In the genomic region with DNA sequence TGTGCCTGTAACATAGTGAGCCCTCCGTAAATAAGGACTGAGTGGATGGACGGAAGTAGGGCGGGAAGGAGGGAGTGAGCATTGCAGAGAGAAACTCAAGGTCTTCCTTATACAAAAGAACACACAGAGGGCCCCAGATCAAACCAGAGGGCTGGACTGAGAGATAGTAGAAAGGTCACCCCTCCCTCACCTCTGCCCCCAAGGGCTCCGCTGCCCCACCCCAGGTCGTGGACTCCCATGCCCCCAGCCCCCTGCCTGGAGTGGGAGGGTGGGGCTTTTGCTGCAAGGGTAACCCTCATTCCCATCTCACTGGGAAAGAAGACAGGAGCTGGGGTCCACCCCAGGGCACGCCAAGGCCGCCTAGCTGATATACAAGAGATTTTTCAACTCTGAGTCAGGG, we compare ENCODE assay signal across 17 cellular contexts.
A peak's percentile ranks its signal among the peaks of the same experiment; 100 is the strongest.
DNase-seq lines count a peak whose midpoint lies in the region; ATAC-seq, FAIRE-seq and TF ChIP-seq lines count a peak whose summit lies in the region.
"Had no signal": no experiment of that assay in that cellular context is flagged by ENCODE, and none has a peak within 500 bp of the region (broad histone marks: within the 10 kb centered on the region; RNA-seq: fewer than 3 reads in every experiment).

No MANE protein-coding gene starts in this region.

- H2BK5ac ChIP-seq in neuronal stem cell (ENCODE audit: low read length) = no peak overlapping the region

- H2AFZ ChIP-seq in HepG2 (ENCODE audit: low read length) = no peak overlapping the region
- H2AFZ ChIP-seq in neuronal stem cell (ENCODE audit: low read length) = no peak overlapping the region

- peak overlapping the region; percentile 36 for H3K18ac ChIP-seq in neuronal stem cell (ENCODE audit: low read length)

- H3K4me3 ChIP-seq in HepG2 (replicated peaks in 1 of 3; ENCODE audit: insufficient read depth in 1 of 3, low read depth in 2 of 3, low read length in 3 of 3) (no peak overlapping the region), right lobe of liver (no peak overlapping the region), neuronal stem cell (ENCODE audit: low read length in 2 of 2) (no peak overlapping the region), gastrocnemius medialis (no peak overlapping the region)
- H3K4me3 ChIP-seq: BLaER1, GM12878, HAP-1 had no signal

- H4K91ac ChIP-seq in neuronal stem cell (ENCODE audit: low read depth, low read length, poor library complexity) = no peak overlapping the region

- no peak overlapping the region for H3K27ac ChIP-seq in HepG2 (ENCODE audit: extremely low read length, insufficient read depth, low read length)
- H3K27ac ChIP-seq in right lobe of liver = no peak overlapping the region
- H3K27ac ChIP-seq in neuronal stem cell (replicated peaks; ENCODE audit: low read length) = no peak overlapping the region
- H3K27ac ChIP-seq in gastrocnemius medialis = peak overlapping the region; percentile 2 to 97 (median 94)
- H3K27ac ChIP-seq: BLaER1 had no signal

- TF ChIP-seq POLR2A in HepG2 (IDR thresholded peaks at IDR 0.05; ENCODE audit: insufficient read depth in 1 of 2, low read depth in 2 of 2, low read length in 2 of 2) (no peak), right lobe of liver (IDR thresholded peaks at IDR 0.05) (no peak), gastrocnemius medialis (IDR thresholded peaks at IDR 0.05) (no peak), GM18505 (IDR thresholded peaks at IDR 0.05; ENCODE audit: borderline replicate concordance, extremely low read depth, insufficient read depth, insufficient read length) (no peak)

- H3K36me3 ChIP-seq in HepG2 (replicated peaks in 1 of 2; ENCODE audit: control insufficient read depth in 1 of 2, insufficient read depth in 2 of 2, low read length in 2 of 2) (no peaks in the 10 kb centered on the region), right lobe of liver (no peaks in the 10 kb centered on the region), neuronal stem cell (replicated peaks in 1 of 2; ENCODE audit: control insufficient read depth in 2 of 2, insufficient read depth in 2 of 2, low read length in 2 of 2) (no peaks in the 10 kb centered on the region), gastrocnemius medialis (no peaks in the 10 kb centered on the region)
- H3K36me3 ChIP-seq: BLaER1, HAP-1 had no signal

- H3K23ac ChIP-seq in neuronal stem cell (ENCODE audit: low read depth, low read length, poor library complexity) = no peak overlapping the region

- H3K79me2 ChIP-seq in HepG2 (ENCODE audit: insufficient read depth, low read length) = no peaks in the 10 kb centered on the region

- H2BK15ac ChIP-seq in neuronal stem cell (ENCODE audit: low read length) = peak overlapping the region; percentile 31

- H3K9ac ChIP-seq in HepG2 (ENCODE audit: insufficient read depth, low read depth, low read length) = no peak overlapping the region
- H3K9ac ChIP-seq in neuronal stem cell (ENCODE audit: low read depth, low read length, poor library complexity) = no peak overlapping the region
- H3K9ac ChIP-seq: BLaER1 had no signal

- no peak overlapping the region for H3K4ac ChIP-seq in neuronal stem cell (ENCODE audit: low read length)

- FAIRE-seq in HepG2 (lab: Jason Lieb, UNC) = no peak
- FAIRE-seq: GM12878, GM19239 had no signal

- CTCF ChIA-PET in HepG2 (lab: Yijun Ruan, JAX; ENCODE audit: low intra/inter-chr PET ratio, low total read pairs) = no interaction called here

- H2AK5ac ChIP-seq in neuronal stem cell (ENCODE audit: low read depth, low read length) = peak overlapping the region; percentile 53

- no peak overlapping the region for H3K14ac ChIP-seq in neuronal stem cell (ENCODE audit: low read length)

- H3K27me3 ChIP-seq in HepG2 (ENCODE audit: control insufficient read depth in 1 of 2, insufficient read depth in 2 of 2, low read length in 2 of 2) (peaks cover 0 to 6% of the 10 kb centered on the region in 2 experiments; a peak in 1 of 5 replicates), right lobe of liver (no peaks in the 10 kb centered on the region), neuronal stem cell (ENCODE audit: control insufficient read depth in 3 of 3, insufficient read depth in 3 of 3, low read depth in 1 of 3, low read length in 3 of 3) (no peaks in the 10 kb centered on the region), gastrocnemius medialis (no peaks in the 10 kb centered on the region)
- H3K27me3 ChIP-seq: BLaER1 had no signal

- no TSS peak for BruUV-seq in HepG2 (replicated peaks; lab: Mats Ljungman, UMichigan)

- H3K9me3 ChIP-seq in HepG2 (ENCODE audit: low read length) (no peaks in the 10 kb centered on the region), right lobe of liver (no peaks in the 10 kb centered on the region), neuronal stem cell (replicated peaks in 1 of 2; ENCODE audit: control insufficient read depth in 2 of 2, insufficient read depth in 1 of 2, low read depth in 1 of 2, low read length in 2 of 2) (no peaks in the 10 kb centered on the region), gastrocnemius medialis (no peaks in the 10 kb centered on the region)
- H3K9me3 ChIP-seq: BLaER1, HAP-1 had no signal

- H3K79me1 ChIP-seq in neuronal stem cell (ENCODE audit: low read depth, low read length) = no peaks in the 10 kb centered on the region

- intact Hi-C loops in HepG2 (cut with micrococcal nuclease; ENCODE audit: unreplicated experiment) = no loop called here
- intact Hi-C loops in right lobe of liver (cut with DNase I) = no loop called here
- intact Hi-C loops in gastrocnemius medialis (cut with DNase I; ENCODE audit: low total_unique reads) = loop anchor here (10.0 kb wide), 1 partner anchor 220 kb away; no protein-coding TSS in a partner anchor

- no peak overlapping the region for H2BK120ac ChIP-seq in neuronal stem cell (ENCODE audit: low read depth, low read length)

- POLR2A ChIA-PET in HepG2 (lab: Yijun Ruan, JAX) = interaction anchor here (0.9 kb wide), 1 partner anchor 26 kb away, joined by 5 read pairs; no protein-coding TSS in a partner anchor

- TF ChIP-seq EP300 in HepG2 (IDR thresholded peaks at IDR 0.05; ENCODE audit: low read depth in 2 of 2, low read length in 2 of 2) (peak in 1 of 2 experiments; percentile 28; a peak in 1 of 4 replicates), HepG2 (CRISPR knock-in tag; IDR thresholded peaks at IDR 0.05; ENCODE audit: borderline replicate concordance) (no peak)

- no peak overlapping the region for H2BK12ac ChIP-seq in neuronal stem cell (ENCODE audit: low read length)

- H4K20me1 ChIP-seq in HepG2 (ENCODE audit: insufficient read depth, low read length) = no peaks in the 10 kb centered on the region
- H4K20me1 ChIP-seq: BLaER1 had no signal

- peak; percentile 20; the same call in 2 of the 3 replicates for ATAC-seq in HepG2
- ATAC-seq in right lobe of liver = no peak
- ATAC-seq in gastrocnemius medialis = no peak
- no peak for ATAC-seq in GM18505 (IDR thresholded peaks at IDR 0.05; ENCODE audit: unreplicated experiment)
- no peak for ATAC-seq in HG02973 (IDR thresholded peaks at IDR 0.05; ENCODE audit: unreplicated experiment)
- ATAC-seq: GM12878 had no signal

- H3K4me1 ChIP-seq in HepG2 (ENCODE audit: insufficient read depth, low read length) (peaks cover 74% of the 10 kb centered on the region), right lobe of liver (peaks cover 0 to 6% (median 2%) of the 10 kb centered on the region in 4 donors), neuronal stem cell (ENCODE audit: control insufficient read depth in 2 of 2, insufficient read depth in 1 of 2, low read depth in 1 of 2, low read length in 2 of 2) (peaks cover 21 to 41% of the 10 kb centered on the region in 2 donors), gastrocnemius medialis (peaks cover 27 to 39% of the 10 kb centered on the region in 2 donors)
- H3K4me1 ChIP-seq: HAP-1 had no signal

- H3K4me2 ChIP-seq in HepG2 (ENCODE audit: low read depth, low read length) (no peak overlapping the region; the same call in 1 of the 2 replicates), neuronal stem cell (ENCODE audit: insufficient read depth, low read length, poor library complexity, severe bottlenecking) (no peak overlapping the region)
- H3K4me2 ChIP-seq: BLaER1 had no signal

- 1% methylated on average over 3 of the region's 7 CpGs for WGBS in HepG2 (ENCODE audit: low lambda C conversion rate)
- WGBS in right lobe of liver (ENCODE audit: insufficient coverage, low coverage, low lambda C conversion rate, missing lambda C conversion rate) = 72% methylated on average over 6 of the region's 7 CpGs
- WGBS in neuronal stem cell (ENCODE audit: extremely low coverage in 2 of 2, insufficient read length in 2 of 2, insufficient replicate concordance in 1 of 2), 2 donors = no CpG with 5 or more reads among the region's 7 CpGs

- no peak for TF ChIP-seq RAD21 in HepG2 (CRISPR knock-in tag; IDR thresholded peaks at IDR 0.05)

- no peak overlapping the region for H4K8ac ChIP-seq in neuronal stem cell (ENCODE audit: low read depth, low read length)

- TF ChIP-seq CTCF in HepG2 (CRISPR knock-in tag; IDR thresholded peaks at IDR 0.05) (no peak), right lobe of liver (IDR thresholded peaks at IDR 0.05) (no peak), gastrocnemius medialis (IDR thresholded peaks at IDR 0.05 in 4 of 5, conservative IDR thresholded peaks at IDR 0.05 in 1 of 5) (no peak)

- no peak for DNase-seq in HepG2 (ENCODE audit: low spot score)
- no peak for DNase-seq in right lobe of liver
- no peak for DNase-seq in neuronal stem cell (ENCODE audit: low spot score)
- DNase-seq in gastrocnemius medialis = peak in 1 of 2 donors; percentile 11
- no peak for DNase-seq in activated naive CD4-positive, alpha-beta T cell treated with anti-CD3 and anti-CD28 coated beads, Interleukin-2, amount 50 U/mL, for 16 hours
- DNase-seq: 8988T; Calu3; CD4-positive, alpha-beta memory T cell; DMS79 treated with DMSO at 0.1 percent for 48 hours; GF-D8; IMR-90 had no signal

- in situ Hi-C loops in HepG2 (cut with HindIII; ENCODE audit: extremely low pct_ligation_motif_present, low pct_unique_long_range_greater_than_20kb) = loop anchor here (10.0 kb wide), 1 partner anchor 60 kb away; no protein-coding TSS in a partner anchor
- in situ Hi-C loops in gastrocnemius medialis (cut with MboI; ENCODE audit: low sequenced_read_pairs in 4 of 4) = loop anchor here in 2 of 4 donors (10.0 to 25.0 kb wide), 2 partner anchors 140 to 143 kb away; no protein-coding TSS in a partner anchor

TF ChIP-seq in HepG2, 621 proteins besides CTCF, POLR2A, EP300 and RAD21 (continues in another document):
- TF ChIP-seq SIX4 (CRISPR knock-in tag; IDR thresholded peaks at IDR 0.05) (no peak), NCOA2 (CRISPR knock-in tag; IDR thresholded peaks at IDR 0.05) (peak; percentile 16; the same call in 1 of the 2 replicates), IKZF5 (CRISPR knock-in tag; IDR thresholded peaks at IDR 0.05) (no peak)

Comparison
In these comparisons a context has a peak if more than half of its experiments do, and no peak if none do; other contexts are left out.
1. H3K27ac ChIP-seq: peak in gastrocnemius medialis (4 of 4); none in HepG2 (single experiment), right lobe of liver (0 of 3) and neuronal stem cell (single experiment).